Comparison of ENCODE assay signal across 8 cellular contexts in the genomic region with DNA sequence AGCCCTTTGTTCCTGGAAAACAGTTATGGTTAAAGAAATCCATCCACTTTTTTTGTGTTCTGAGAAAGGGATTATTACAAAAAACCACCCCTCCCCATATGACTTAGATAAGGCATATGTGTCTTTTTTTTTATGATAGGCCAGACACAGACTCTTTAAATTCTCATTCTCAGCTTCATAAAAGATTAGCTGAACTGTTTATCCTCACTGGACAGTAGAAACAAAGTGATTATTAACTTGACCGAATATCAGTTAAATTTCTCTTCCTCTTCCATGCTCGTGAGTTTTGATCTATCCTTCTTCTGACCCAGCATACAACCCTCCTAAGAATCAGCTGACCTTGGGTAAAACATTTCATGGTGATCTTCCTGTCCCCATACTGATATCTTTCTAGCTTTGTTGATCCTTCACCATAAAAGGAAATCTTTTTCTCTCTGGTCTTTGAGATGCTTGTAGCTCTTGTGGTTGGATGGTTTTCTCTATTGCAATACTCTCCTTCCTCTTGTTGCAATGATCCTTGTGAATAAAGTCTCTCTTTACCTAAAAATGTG. TPM values are rescaled to one million over a fixed set of nuclear protein-coding genes. Genes with fewer than 3 reads are reported as not detected.
DNase-seq lines count a peak whose midpoint lies in the region; ATAC-seq and TF ChIP-seq lines count a peak whose summit lies in the region.

No MANE protein-coding gene starts in this region.

- H2BK12ac ChIP-seq in mesenchymal stem cell (ENCODE audit: low read length in 2 of 2): no peak overlapping the region

- no peak overlapping the region for H3K27ac Mint-ChIP-seq in natural killer cell

- no peak overlapping the region for H4K8ac ChIP-seq in mesenchymal stem cell (ENCODE audit: low read length)

- no peaks in the 10 kb centered on the region for H3K36me3 Mint-ChIP-seq in natural killer cell

- H3K27ac ChIP-seq in MM.1S (ENCODE audit: low read length): peak overlapping the region; percentile 73
- H3K27ac ChIP-seq in mesenchymal stem cell (ENCODE audit: low read length, poor library complexity, severe bottlenecking): no peak overlapping the region

- H2BK120ac ChIP-seq in mesenchymal stem cell (ENCODE audit: low read depth, low read length): no peak overlapping the region

- no peak overlapping the region for H2AK5ac ChIP-seq in mesenchymal stem cell (ENCODE audit: low read length, severe bottlenecking)

- peak overlapping the region; percentile 60 for H3K4me2 ChIP-seq in MM.1S (ENCODE audit: low read depth, low read length)
- no peak overlapping the region for H3K4me2 ChIP-seq in mesenchymal stem cell (ENCODE audit: low read length, poor library complexity, severe bottlenecking)

- H2BK5ac ChIP-seq in mesenchymal stem cell (ENCODE audit: low read depth, low read length, poor library complexity, severe bottlenecking): no peak overlapping the region

- H2AFZ ChIP-seq in MM.1S (ENCODE audit: low read length) (peak overlapping the region; percentile 26; the same call in 1 of the 2 replicates), mesenchymal stem cell (ENCODE audit: low read depth, low read length) (no peak overlapping the region)

- H3K14ac ChIP-seq in mesenchymal stem cell (ENCODE audit: low read length in 2 of 2): no peak overlapping the region

- H3K27me3 ChIP-seq in MM.1S (replicated peaks; ENCODE audit: insufficient read depth, low read length) (no peaks in the 10 kb centered on the region), mesenchymal stem cell (ENCODE audit: control insufficient read depth in 1 of 2, insufficient read depth in 1 of 2, low read length in 2 of 2) (no peaks in the 10 kb centered on the region)

- TF ChIP-seq CTCF in MM.1S (IDR thresholded peaks at IDR 0.05; ENCODE audit: low read length) (no peak), natural killer cell (IDR thresholded peaks at IDR 0.05) (no peak)

- peaks cover 18% of the 10 kb centered on the region for H3F3A ChIP-seq in MM.1S (ENCODE audit: insufficient read depth, low read length)

- ATAC-seq in GM18499 (IDR thresholded peaks at IDR 0.05; ENCODE audit: insufficient read depth, unreplicated experiment): peak; percentile 45
- ATAC-seq in GM21576 (IDR thresholded peaks at IDR 0.05; ENCODE audit: unreplicated experiment): peak; percentile 67
- peak; percentile 28 to 56 (median 54) for ATAC-seq in natural killer cell
- no peak for ATAC-seq in SK-N-SH treated with all-trans-retinoic acid at 6 μM for 48 hours

- no peak overlapping the region for H3K18ac ChIP-seq in mesenchymal stem cell (ENCODE audit: low read depth in 1 of 2, low read length in 2 of 2)

- H3K36me3 ChIP-seq in MM.1S (replicated peaks; ENCODE audit: insufficient read depth, low read length) (no peaks in the 10 kb centered on the region), mesenchymal stem cell (ENCODE audit: control insufficient read depth in 1 of 2, insufficient read depth in 2 of 2, low read depth in 1 of 2, low read length in 2 of 2) (no peaks in the 10 kb centered on the region)

- H3K9ac ChIP-seq in MM.1S (ENCODE audit: low read length): peak overlapping the region; percentile 54
- no peak overlapping the region for H3K9ac ChIP-seq in mesenchymal stem cell (ENCODE audit: low read length)

- H3K79me1 ChIP-seq in mesenchymal stem cell (replicated peaks; ENCODE audit: low read length, poor library complexity, severe bottlenecking): no peaks in the 10 kb centered on the region

- no peak overlapping the region for H2BK15ac ChIP-seq in mesenchymal stem cell (ENCODE audit: low read depth, poor library complexity, severe bottlenecking)

- peaks cover 5 to 6% of the 10 kb centered on the region in 2 donors for H3K4me1 Mint-ChIP-seq in natural killer cell

- no peak overlapping the region for H3K23ac ChIP-seq in mesenchymal stem cell (ENCODE audit: low read length in 2 of 2)

- no peaks in the 10 kb centered on the region for H4K20me1 ChIP-seq in MM.1S (ENCODE audit: insufficient read depth, low read length)

- H3K4me3 Mint-ChIP-seq in natural killer cell: no peak overlapping the region

- 82% methylated on average over 2 of the region's 2 CpGs for WGBS in mesenchymal stem cell

- no peaks in the 10 kb centered on the region for H3K9me2 ChIP-seq in MM.1S (replicated peaks; ENCODE audit: insufficient read depth, low read length)

- DNase-seq in MM.1S: peak; percentile 11
- DNase-seq in natural killer cell: no peak
- DNase-seq in GDM1 (lab: John Stamatoyannopoulos, UW): no peak
- DNase-seq in NCI-H2029 (lab: John Stamatoyannopoulos, UW): no peak
- DNase-seq in mesenchymal stem cell: no peak

- no peaks in the 10 kb centered on the region for H3K9me3 Mint-ChIP-seq in natural killer cell

- no peak overlapping the region for H4K91ac ChIP-seq in mesenchymal stem cell (ENCODE audit: low read length)

- intact Hi-C loops in natural killer cell (cut with micrococcal nuclease): loop anchor here (1.0 to 10.0 kb wide), 2 partner anchors 12 to 141 kb away; a partner anchor contains a TSS

- H3K79me2 ChIP-seq in MM.1S (ENCODE audit: low read length): peaks cover 46% of the 10 kb centered on the region

- H3K27me3 Mint-ChIP-seq in natural killer cell (ENCODE audit: low read depth in 2 of 2): no peaks in the 10 kb centered on the region

- H3K4me1 ChIP-seq in MM.1S (ENCODE audit: low read length) (peaks cover 22% of the 10 kb centered on the region), mesenchymal stem cell (ENCODE audit: control insufficient read depth, insufficient read depth, low read depth, low read length) (no peaks in the 10 kb centered on the region)

- H3K4me3 ChIP-seq in MM.1S (ENCODE audit: low read length) (peak overlapping the region; percentile 64), mesenchymal stem cell (ENCODE audit: insufficient read depth in 1 of 2, low read depth in 1 of 2, low read length in 2 of 2) (no peak overlapping the region)

- no peak overlapping the region for H3K4ac ChIP-seq in mesenchymal stem cell (ENCODE audit: low read depth in 1 of 2, low read length in 2 of 2)

- H3K9me3 ChIP-seq in MM.1S (replicated peaks; ENCODE audit: insufficient read depth, low read length) (no peaks in the 10 kb centered on the region), mesenchymal stem cell (ENCODE audit: control insufficient read depth, low read length) (no peaks in the 10 kb centered on the region)

TF ChIP-seq in SK-N-SH treated with all-trans-retinoic acid at 6 μM for 48 hours, 23 proteins besides CTCF, POLR2A, EP300 and RAD21:
- TF ChIP-seq, protein P1, sequence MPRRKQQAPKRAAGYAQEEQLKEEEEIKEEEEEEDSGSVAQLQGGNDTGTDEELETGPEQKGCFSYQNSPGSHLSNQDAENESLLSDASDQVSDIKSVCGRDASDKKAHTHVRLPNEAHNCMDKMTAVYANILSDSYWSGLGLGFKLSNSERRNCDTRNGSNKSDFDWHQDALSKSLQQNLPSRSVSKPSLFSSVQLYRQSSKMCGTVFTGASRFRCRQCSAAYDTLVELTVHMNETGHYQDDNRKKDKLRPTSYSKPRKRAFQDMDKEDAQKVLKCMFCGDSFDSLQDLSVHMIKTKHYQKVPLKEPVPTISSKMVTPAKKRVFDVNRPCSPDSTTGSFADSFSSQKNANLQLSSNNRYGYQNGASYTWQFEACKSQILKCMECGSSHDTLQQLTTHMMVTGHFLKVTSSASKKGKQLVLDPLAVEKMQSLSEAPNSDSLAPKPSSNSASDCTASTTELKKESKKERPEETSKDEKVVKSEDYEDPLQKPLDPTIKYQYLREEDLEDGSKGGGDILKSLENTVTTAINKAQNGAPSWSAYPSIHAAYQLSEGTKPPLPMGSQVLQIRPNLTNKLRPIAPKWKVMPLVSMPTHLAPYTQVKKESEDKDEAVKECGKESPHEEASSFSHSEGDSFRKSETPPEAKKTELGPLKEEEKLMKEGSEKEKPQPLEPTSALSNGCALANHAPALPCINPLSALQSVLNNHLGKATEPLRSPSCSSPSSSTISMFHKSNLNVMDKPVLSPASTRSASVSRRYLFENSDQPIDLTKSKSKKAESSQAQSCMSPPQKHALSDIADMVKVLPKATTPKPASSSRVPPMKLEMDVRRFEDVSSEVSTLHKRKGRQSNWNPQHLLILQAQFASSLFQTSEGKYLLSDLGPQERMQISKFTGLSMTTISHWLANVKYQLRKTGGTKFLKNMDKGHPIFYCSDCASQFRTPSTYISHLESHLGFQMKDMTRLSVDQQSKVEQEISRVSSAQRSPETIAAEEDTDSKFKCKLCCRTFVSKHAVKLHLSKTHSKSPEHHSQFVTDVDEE (CRISPR knock-in tag; IDR thresholded peaks at IDR 0.05): no peak
- TF ChIP-seq ISL1 (CRISPR knock-in tag; IDR thresholded peaks at IDR 0.05): no peak
- no peak for TF ChIP-seq ZNF70 (CRISPR knock-in tag; IDR thresholded peaks at IDR 0.05)
- no peak for TF ChIP-seq RARB (CRISPR knock-in tag; IDR thresholded peaks at IDR 0.05)
- TF ChIP-seq TCF4 (CRISPR knock-in tag; IDR thresholded peaks at IDR 0.05; ENCODE audit: borderline replicate concordance): no peak
- no peak for TF ChIP-seq SNAI2 (CRISPR knock-in tag; IDR thresholded peaks at IDR 0.05)

RNA-seq across cellular contexts. Expression of a gene that starts 26.2 kb away (rescaled TPM):
- not detected for total RNA-seq in natural killer cell
- polyA plus RNA-seq in mesenchymal stem cell (2013, experiment 1 of 2): 0.11 TPM
- 0.03 TPM for polyA plus RNA-seq in mesenchymal stem cell (2013, experiment 2 of 2)

RNA-seq across cellular contexts. Expression of a gene that starts 37.3 kb away (rescaled TPM):
- total RNA-seq in natural killer cell: not detected
- not detected for polyA plus RNA-seq in mesenchymal stem cell (2013, experiment 1 of 2)
- not detected for polyA plus RNA-seq in mesenchymal stem cell (2013, experiment 2 of 2)

RNA-seq across cellular contexts. Expression of a gene that starts 53.9 kb away (rescaled TPM):
- total RNA-seq in natural killer cell: not detected
- polyA plus RNA-seq in mesenchymal stem cell (2013, experiment 1 of 2): not detected
- not detected for polyA plus RNA-seq in mesenchymal stem cell (2013, experiment 2 of 2)
